9 cellular contexts compared by ENCODE assay signal in genomic region chr10:60646966-60647796, GRCh38.
DNase-seq lines count a peak whose midpoint lies in the region; ATAC-seq and TF ChIP-seq lines count a peak whose summit lies in the region.
"Had no signal": no experiment of that assay in that cellular context is flagged by ENCODE, and none has a peak within 500 bp of the region (broad histone marks: within the 10 kb centered on the region; RNA-seq: fewer than 3 reads in every experiment).

No MANE protein-coding gene starts in this region.

- H3K27ac Mint-ChIP-seq in mesothelial cell of epicardium = no peak overlapping the region

- H3K27me3 ChIP-seq in colonic mucosa (no peaks in the 10 kb centered on the region), vagina (no peaks in the 10 kb centered on the region)
- H3K27me3 ChIP-seq: BLaER1 had no signal

- no peak overlapping the region for H3K4me3 Mint-ChIP-seq in mesothelial cell of epicardium

- DNase-seq in DMS79 treated with DMSO at 0.1 percent for 48 hours (lab: John Stamatoyannopoulos, UW) (peak; percentile 2), DMS79 (lab: John Stamatoyannopoulos, UW) (no peak), HT1080 (ENCODE audit: low read depth) (peak; percentile 30), colonic mucosa (peak; percentile 56), mesothelial cell of epicardium (ENCODE audit: low spot score in 2 of 2, unreplicated experiment in 2 of 2) (no peak), vagina (ENCODE audit: extremely low spot score in 2 of 2) (no peak)

- peaks cover 43% of the 10 kb centered on the region for H3K4me1 Mint-ChIP-seq in mesothelial cell of epicardium

- H3K4me3 ChIP-seq in colonic mucosa (no peak overlapping the region), vagina (no peak overlapping the region)
- H3K4me3 ChIP-seq: BLaER1 had no signal

- H3K27ac ChIP-seq in colonic mucosa (no peak overlapping the region), vagina (no peak overlapping the region)
- H3K27ac ChIP-seq: BLaER1 had no signal

- intact Hi-C loops in colonic mucosa (cut with DNase I) (loop anchor here (2.0 to 10.0 kb wide), 4 partner anchors 92 to 552 kb away; no protein-coding TSS in a partner anchor), vagina (cut with DNase I) (loop anchor here (10.0 kb wide), 1 partner anchor 202 kb away; no protein-coding TSS in a partner anchor)

- H3K4me1 ChIP-seq in colonic mucosa (no peaks in the 10 kb centered on the region), vagina (peaks cover 9% of the 10 kb centered on the region)

- H3K36me3 ChIP-seq in colonic mucosa (no peaks in the 10 kb centered on the region), vagina (no peaks in the 10 kb centered on the region)
- H3K36me3 ChIP-seq: BLaER1 had no signal

- TF ChIP-seq CTCF in colonic mucosa (IDR thresholded peaks at IDR 0.05) (peak; percentile 59), mesothelial cell of epicardium (IDR thresholded peaks at IDR 0.05; ENCODE audit: unreplicated experiment) (peak; percentile 85), vagina (IDR thresholded peaks at IDR 0.05) (peak; percentile 61 to 77 (median 66))

- H3K36me3 Mint-ChIP-seq in mesothelial cell of epicardium = peaks cover 2% of the 10 kb centered on the region

- no peak overlapping the region for H3K9ac ChIP-seq in colonic mucosa (ENCODE audit: low read depth in 2 of 2, low read length in 2 of 2)
- H3K9ac ChIP-seq: BLaER1 had no signal

- no peaks in the 10 kb centered on the region for H3K9me3 Mint-ChIP-seq in mesothelial cell of epicardium

- ATAC-seq in GM19324 (IDR thresholded peaks at IDR 0.05; ENCODE audit: low FRiP score, unreplicated experiment) = peak; percentile 51
- ATAC-seq in SK-N-SH treated with all-trans-retinoic acid at 6 μM for 48 hours = peak; percentile 50; the same call in 2 of the 3 replicates

- H3K9me3 ChIP-seq in colonic mucosa = no peaks in the 10 kb centered on the region
- H3K9me3 ChIP-seq in vagina = no peaks in the 10 kb centered on the region
- H3K9me3 ChIP-seq: BLaER1 had no signal

- no peak for TF ChIP-seq POLR2A in vagina (IDR thresholded peaks at IDR 0.05)

- H3K27me3 Mint-ChIP-seq in mesothelial cell of epicardium (ENCODE audit: low read depth) = no peaks in the 10 kb centered on the region

TF ChIP-seq in SK-N-SH treated with all-trans-retinoic acid at 6 μM for 48 hours, 23 proteins besides CTCF, POLR2A, EP300 and RAD21:
- no peak for TF ChIP-seq ZC3H10 (CRISPR knock-in tag; IDR thresholded peaks at IDR 0.05)
- TF ChIP-seq PPARA (CRISPR knock-in tag; IDR thresholded peaks at IDR 0.05; ENCODE audit: borderline replicate concordance) = no peak
- no peak for TF ChIP-seq ZNF70 (CRISPR knock-in tag; IDR thresholded peaks at IDR 0.05)
- TF ChIP-seq GLIS3 (CRISPR knock-in tag; IDR thresholded peaks at IDR 0.05) = no peak
- TF ChIP-seq CSDC2 (CRISPR knock-in tag; IDR thresholded peaks at IDR 0.05) = no peak
- TF ChIP-seq PATZ1 (CRISPR knock-in tag; IDR thresholded peaks at IDR 0.05; ENCODE audit: borderline replicate concordance) = no peak
- TF ChIP-seq ZFP30 (CRISPR knock-in tag; IDR thresholded peaks at IDR 0.05) = no peak
- no peak for TF ChIP-seq ARNTL (CRISPR knock-in tag; IDR thresholded peaks at IDR 0.05; ENCODE audit: borderline replicate concordance, low read depth)
- TF ChIP-seq TCF4 (CRISPR knock-in tag; IDR thresholded peaks at IDR 0.05; ENCODE audit: borderline replicate concordance) = no peak

Comparison
In these comparisons a context has a peak if more than half of its experiments do, and no peak if none do; other contexts are left out.
1. DNase-seq: peak in DMS79 treated with DMSO at 0.1 percent for 48 hours (single experiment), HT1080 (single experiment) and colonic mucosa (single experiment); none in DMS79 (single experiment), mesothelial cell of epicardium (0 of 2) and vagina (0 of 2).
2. Peak in every context shown above with its lines, with median percentiles within 50 percentile points of each other: CTCF ChIP-seq.